Comparison of ENCODE assay signal across 25 cellular contexts in genomic region chr4:94152466-94152865, GRCh38.
"Had no signal": no experiment of that assay in that cellular context is flagged by ENCODE, and none has a peak within 500 bp of the region (broad histone marks: within the 10 kb centered on the region; RNA-seq: fewer than 3 reads in every experiment).

No MANE protein-coding gene starts in this region.

- H3K4me3 Mint-ChIP-seq: naive thymus-derived CD4-positive, alpha-beta T cell; natural killer cell treated with Interleukin-12 subunit alpha and Interleukin-12 subunit beta and Interleukin-15 and Interleukin-18, amount 100 ng/mL, for 72 hours; stimulated activated naive CD8-positive, alpha-beta T cell treated with anti-CD3 and anti-CD28 coated beads, Interleukin-15, amount 100 ng/mL, for 72 hours; type B pancreatic cell had no signal

- H3K36me3 Mint-ChIP-seq: naive thymus-derived CD4-positive, alpha-beta T cell; natural killer cell treated with Interleukin-12 subunit alpha and Interleukin-12 subunit beta and Interleukin-15 and Interleukin-18, amount 100 ng/mL, for 72 hours; type B pancreatic cell had no signal

- ATAC-seq: mucosa of descending colon; naive thymus-derived CD4-positive, alpha-beta T cell; natural killer cell treated with Interleukin-12 subunit alpha and Interleukin-12 subunit beta and Interleukin-15 and Interleukin-18, amount 100 ng/mL, for 72 hours; pancreas; right cardiac atrium; sciatic nerve; stimulated activated naive CD8-positive, alpha-beta T cell treated with anti-CD3 and anti-CD28 coated beads, Interleukin-15, amount 100 ng/mL, for 72 hours had no signal

- H3K4me1 ChIP-seq: left ventricle myocardium inferior, pancreas, prostate gland, tibial nerve, uterus had no signal

- H3K36me3 ChIP-seq: left ventricle myocardium inferior, pancreas, prostate gland, tibial nerve, uterus had no signal

- H3K9me3 ChIP-seq: left ventricle myocardium inferior, mucosa of descending colon, pancreas, prostate gland, uterus had no signal

- H3K27me3 Mint-ChIP-seq: natural killer cell treated with Interleukin-12 subunit alpha and Interleukin-12 subunit beta and Interleukin-15 and Interleukin-18, amount 100 ng/mL, for 72 hours; stimulated activated naive CD8-positive, alpha-beta T cell treated with anti-CD3 and anti-CD28 coated beads, Interleukin-15, amount 100 ng/mL, for 72 hours; type B pancreatic cell had no signal

- H3K27ac Mint-ChIP-seq: naive thymus-derived CD4-positive, alpha-beta T cell; natural killer cell treated with Interleukin-12 subunit alpha and Interleukin-12 subunit beta and Interleukin-15 and Interleukin-18, amount 100 ng/mL, for 72 hours; stimulated activated naive CD8-positive, alpha-beta T cell treated with anti-CD3 and anti-CD28 coated beads, Interleukin-15, amount 100 ng/mL, for 72 hours; type B pancreatic cell had no signal

- H3K27ac ChIP-seq: left ventricle myocardium inferior, pancreas, prostate gland, skin epidermis, tibial nerve, uterus had no signal

- H3K27me3 ChIP-seq: pancreas, tibial nerve, uterus had no signal

- H3K9me3 Mint-ChIP-seq: natural killer cell treated with Interleukin-12 subunit alpha and Interleukin-12 subunit beta and Interleukin-15 and Interleukin-18, amount 100 ng/mL, for 72 hours; stimulated activated naive CD8-positive, alpha-beta T cell treated with anti-CD3 and anti-CD28 coated beads, Interleukin-15, amount 100 ng/mL, for 72 hours had no signal

- FAIRE-seq: pancreas had no signal

- H3K4me3 ChIP-seq: left ventricle myocardium inferior, lung, mucosa of descending colon, pancreas, prostate gland, skin epidermis, tibial nerve, uterus had no signal

- H3K4me1 Mint-ChIP-seq: naive thymus-derived CD4-positive, alpha-beta T cell; stimulated activated naive CD8-positive, alpha-beta T cell treated with anti-CD3 and anti-CD28 coated beads, Interleukin-15, amount 100 ng/mL, for 72 hours had no signal

- DNase-seq: islet precursor cell; left ventricle myocardium inferior; midbrain; mucosa of descending colon; naive thymus-derived CD4-positive, alpha-beta T cell; nucleus accumbens; pancreas; posterior cingulate gyrus; retina; right cardiac atrium; stimulated activated CD4-positive, alpha-beta T cell treated with anti-CD3 and anti-CD28 coated beads, Interleukin-12 subunit alpha, Interleukin-12 subunit beta, amount 100 ng/mL, for 4 hours; stimulated activated CD4-positive, alpha-beta T cell treated with anti-CD3 and anti-CD28 coated beads, Interleukin-15, amount 100 ng/mL, for 24 hours; stimulated activated CD4-positive, alpha-beta T cell treated with anti-CD3 and anti-CD28 coated beads, Interleukin-2, amount 100 ng/mL, for 24 hours; stimulated activated CD4-positive, alpha-beta T cell treated with anti-CD3 and anti-CD28 coated beads, Interleukin-4, amount 100 ng/mL, for 1 hour; stimulated activated naive CD4-positive, alpha-beta T cell treated with Interleukin-2 at 50 U/mL for 16 hours; stimulated activated naive CD8-positive, alpha-beta T cell treated with anti-CD3 and anti-CD28 coated beads, Interleukin-15, amount 100 ng/mL, for 72 hours; substantia nigra; uterus had no signal
